ENCODE assay signal across 1 cellular context in genomic region chr11:71580057-71581003, GRCh38.
TF ChIP-seq lines count a peak whose summit lies in the region.

No MANE protein-coding gene starts in this region.

TF ChIP-seq in K562, 482 proteins besides CTCF, POLR2A, EP300 and RAD21:
- TF ChIP-seq ZNF12 (CRISPR knock-in tag; IDR thresholded peaks at IDR 0.05) (no peak), CHAMP1 (IDR thresholded peaks at IDR 0.05) (no peak), MCM3 (IDR thresholded peaks at IDR 0.05) (no peak), SRSF9 (IDR thresholded peaks at IDR 0.05; ENCODE audit: borderline replicate concordance, low read depth, low read length) (no peak), JUND (IDR thresholded peaks at IDR 0.05; ENCODE audit: borderline replicate concordance, low read depth, low read length) (peak; percentile 26; the same call in 1 of the 2 replicates), JUND (tag; IDR thresholded peaks at IDR 0.05; ENCODE audit: borderline replicate concordance, low read depth, low read length) (peak; percentile 39; the same call in 1 of the 3 replicates), L3MBTL2 (IDR thresholded peaks at IDR 0.05) (peak; percentile 92), PRMT5 (CRISPR knock-in tag; IDR thresholded peaks at IDR 0.05) (no peak), YY1 (IDR thresholded peaks at IDR 0.05; ENCODE audit: borderline replicate concordance in 1 of 3, control insufficient read depth in 1 of 3, extremely low read depth in 1 of 3, insufficient read depth in 3 of 3, insufficient read length in 1 of 3, insufficient replicate concordance in 2 of 3, low read depth in 1 of 3, low read length in 2 of 3) (peak in 1 of 3 experiments; percentile 18), E2F6 (IDR thresholded peaks at IDR 0.05; ENCODE audit: borderline replicate concordance in 1 of 2, extremely low read depth in 1 of 2, insufficient read depth in 1 of 2, insufficient read length in 1 of 2, low read depth in 1 of 2, low read length in 1 of 2, poor library complexity in 1 of 2, severe bottlenecking in 1 of 2) (peak; percentile 16 to 49), ATF7 (IDR thresholded peaks at IDR 0.05) (0 out of 2 replicates have a peak, but pooled peaks have one; percentile 25), UBTF (IDR thresholded peaks at IDR 0.05; ENCODE audit: borderline replicate concordance in 1 of 2, low read depth in 2 of 2, low read length in 2 of 2) (no peak), AFF1 (IDR thresholded peaks at IDR 0.05; ENCODE audit: low read depth in 1 of 2, partially characterized antibody in 2 of 2) (no peak), MGA (IDR thresholded peaks at IDR 0.05) (peak; percentile 81), ZBED1 (IDR thresholded peaks at IDR 0.05) (no peak), STAT5A (IDR thresholded peaks at IDR 0.05; ENCODE audit: borderline replicate concordance, low read length) (no peak), ZBTB26 (CRISPR knock-in tag; IDR thresholded peaks at IDR 0.05) (no peak), ZNF830 (CRISPR knock-in tag; IDR thresholded peaks at IDR 0.05) (no peak), ETS2 (tag; IDR thresholded peaks at IDR 0.05; ENCODE audit: borderline replicate concordance, poor library complexity, severe bottlenecking) (no peak), NFIC (IDR thresholded peaks at IDR 0.05) (peak; percentile 13; the same call in 1 of the 2 replicates), SMC3 (conservative IDR thresholded peaks at IDR 0.05; ENCODE audit: insufficient read depth, low read depth, low read length) (peak; percentile 60), VEZF1 (CRISPR knock-in tag; IDR thresholded peaks at IDR 0.05) (no peak)
